In genomic region chr2:148642112-148642744, GRCh38 we compare ENCODE assay signal across 20 cellular contexts.
"Had no signal": no experiment of that assay in that cellular context is flagged by ENCODE, and none has a peak within 500 bp of the region (broad histone marks: within the 10 kb centered on the region; RNA-seq: fewer than 3 reads in every experiment).

No MANE protein-coding gene starts in this region.

- H3K4me3 ChIP-seq: hepatocyte, neural progenitor cell, prostate gland, tibial artery had no signal

- DNase-seq: activated B cell treated with CpG ODN at 0.5 μM for 24 hours; activated CD4-positive, alpha-beta memory T cell treated with anti-CD3 and anti-CD28 coated beads for 36 hours; activated CD4-positive, alpha-beta T cell treated with anti-CD3 and anti-CD28 coated beads for 4 hours; activated effector memory CD4-positive, alpha-beta T cell treated with Interleukin-2 at 50 U/mL for 16 hours; activated T-cell treated with anti-CD3 and anti-CD28 coated beads, Interleukin-2, amount 50 U/mL, for 72 hours; aorta; effector CD8-positive, alpha-beta T cell; immature natural killer cell; stimulated activated CD4-positive, alpha-beta T cell treated with anti-CD3 and anti-CD28 coated beads, Interleukin-4, amount 100 ng/mL, for 4 hours; T-helper 17 cell had no signal

- H3K36me3 Mint-ChIP-seq: immature natural killer cell had no signal

- H3K4me2 ChIP-seq: neural progenitor cell had no signal

- H3K27ac Mint-ChIP-seq: immature natural killer cell, neural progenitor cell had no signal

- H2AFZ ChIP-seq: hepatocyte, neural progenitor cell had no signal

- H3K27ac ChIP-seq: brain microvascular endothelial cell, foreskin keratinocyte, neural progenitor cell, prostate gland, tibial artery had no signal

- H3K9me3 ChIP-seq: prostate gland, tibial artery had no signal

- H3K27me3 Mint-ChIP-seq: activated B cell treated with CpG ODN at 0.5 μM for 24 hours; dendritic cell treated with granulocyte-macrophage colony-stimulating factor and Interleukin-4, amounts not matched to agents 40 ng/mL and 50 ng/mL, for 4 days; T-helper 17 cell had no signal

- ATAC-seq: activated naive CD4-positive, alpha-beta T cell treated with anti-CD3 and anti-CD28 coated beads, Interleukin-2, amount 50 U/mL, for 72 hours; activated T-cell treated with anti-CD3 and anti-CD28 coated beads, Interleukin-2, amount 50 U/mL, for 72 hours; foreskin keratinocyte; left lobe of liver; T-helper 17 cell had no signal

- H3K36me3 ChIP-seq: brain microvascular endothelial cell, neural progenitor cell, prostate gland, tibial artery had no signal

- H3K9ac ChIP-seq: neural progenitor cell had no signal

- H3K27me3 ChIP-seq: brain microvascular endothelial cell, foreskin keratinocyte, hepatocyte, tibial artery had no signal

- H3K9me3 Mint-ChIP-seq: activated B cell treated with CpG ODN at 0.5 μM for 24 hours; activated CD4-positive, alpha-beta memory T cell treated with anti-CD3 and anti-CD28 coated beads for 36 hours; activated naive CD4-positive, alpha-beta T cell treated with anti-CD3 and anti-CD28 coated beads, Interleukin-2, amount 50 U/mL, for 72 hours; activated T-cell treated with anti-CD3 and anti-CD28 coated beads, Interleukin-2, amount 50 U/mL, for 72 hours; dendritic cell treated with granulocyte-macrophage colony-stimulating factor and Interleukin-4, amounts not matched to agents 40 ng/mL and 50 ng/mL, for 4 days; immature natural killer cell; neural progenitor cell; stimulated activated naive CD8-positive, alpha-beta T cell treated with anti-CD3 and anti-CD28 coated beads, Interleukin-15, Interleukin-2, amounts not matched to agents 100 ng/mL and 50 ng/mL, for 24 hours had no signal
